1 cellular context compared by ENCODE assay signal in genomic region chr6:9527679-9528286, GRCh38.
TF ChIP-seq lines count a peak whose summit lies in the region.

No MANE protein-coding gene starts in this region.

TF ChIP-seq in K562, 482 proteins besides CTCF, POLR2A, EP300 and RAD21 (continued from another document):
- TF ChIP-seq AFF4 (CRISPR knock-in tag; IDR thresholded peaks at IDR 0.05) (no peak), CEBPB (tag; IDR thresholded peaks at IDR 0.05) (peak; percentile 81), ZSCAN32 (CRISPR knock-in tag; IDR thresholded peaks at IDR 0.05) (peak; percentile 74; the same call in 1 of the 2 replicates), NFIC (IDR thresholded peaks at IDR 0.05) (peak; percentile 61), CEBPG (CRISPR knock-in tag; IDR thresholded peaks at IDR 0.05) (peak; percentile 70), CEBPG (tag; conservative IDR thresholded peaks at IDR 0.05 in 1 of 2, IDR thresholded peaks at IDR 0.05 in 1 of 2) (peak; percentile 78 to 97), IRF9 (tag; IDR thresholded peaks at IDR 0.05) (peak; percentile 63; the same call in 1 of the 2 replicates), ATF3 (IDR thresholded peaks at IDR 0.05) (peak; percentile 66), ATF3 (CRISPR knock-in tag; conservative IDR thresholded peaks at IDR 0.05) (no peak), RAD51 (IDR thresholded peaks at IDR 0.05; ENCODE audit: borderline replicate concordance, low read depth) (no peak), GTF2E2 (tag; IDR thresholded peaks at IDR 0.05) (no peak), SIN3B (IDR thresholded peaks at IDR 0.05; ENCODE audit: low read depth) (no peak)
